In genomic region chr17:68103148-68103547, GRCh38 we compare ENCODE assay signal across 9 cellular contexts.
DNase-seq lines count a peak whose midpoint lies in the region; ATAC-seq and TF ChIP-seq lines count a peak whose summit lies in the region.
"Had no signal": no experiment of that assay in that cellular context is flagged by ENCODE, and none has a peak within 500 bp of the region (broad histone marks: within the 10 kb centered on the region; RNA-seq: fewer than 3 reads in every experiment).

No MANE protein-coding gene starts in this region.

- peak overlapping the region; percentile 94 for H3K4me3 Mint-ChIP-seq in effector memory CD8-positive, alpha-beta T cell
- peak overlapping the region; percentile 92 for H3K4me3 Mint-ChIP-seq in osteocyte (ENCODE audit: unreplicated experiment)

- no peaks in the 10 kb centered on the region; the same call in 1 of the 2 replicates for H3F3A ChIP-seq in OCI-LY1 (ENCODE audit: insufficient read depth, low read length)

- H3K9me3 ChIP-seq in OCI-LY1 (ENCODE audit: low read length) = peaks cover 4% of the 10 kb centered on the region; the same call in 1 of the 2 replicates
- H3K9me3 ChIP-seq: SJSA1 had no signal

- H3K4me3 ChIP-seq in OCI-LY1 (ENCODE audit: low read depth, low read length, poor library complexity, severe bottlenecking) = peak overlapping the region; percentile 99

- peaks cover 15% of the 10 kb centered on the region for H3K36me3 ChIP-seq in OCI-LY1 (ENCODE audit: insufficient read depth, low read length)

- H3K4me1 ChIP-seq in OCI-LY1 (ENCODE audit: insufficient read depth, low read length, severe bottlenecking) = peaks cover 24% of the 10 kb centered on the region

- no peaks in the 10 kb centered on the region for H4K20me1 ChIP-seq in OCI-LY1 (ENCODE audit: insufficient read depth, low read length)

- peak; percentile 16 for DNase-seq in DMS 273 (lab: John Stamatoyannopoulos, UW; ENCODE audit: unreplicated experiment)
- DNase-seq in DMS 273 treated with DMSO at 0.1 percent for 48 hours (lab: John Stamatoyannopoulos, UW) = no peak
- no peak for DNase-seq in effector memory CD8-positive, alpha-beta T cell
- no peak for DNase-seq in osteocyte (ENCODE audit: extremely low spot score, unreplicated experiment)
- DNase-seq in mesenteric fat pad (ENCODE audit: low spot score) = no peak
- no peak for DNase-seq in nucleus accumbens (lab: John Stamatoyannopoulos, UW)

- peak overlapping the region; percentile 97 for H3K27ac Mint-ChIP-seq in effector memory CD8-positive, alpha-beta T cell
- H3K27ac Mint-ChIP-seq in osteocyte (ENCODE audit: unreplicated experiment) = peak overlapping the region; percentile 48

- H3K36me3 Mint-ChIP-seq in effector memory CD8-positive, alpha-beta T cell (ENCODE audit: insufficient read depth) = peaks cover 18% of the 10 kb centered on the region
- peaks cover 14% of the 10 kb centered on the region for H3K36me3 Mint-ChIP-seq in osteocyte (ENCODE audit: unreplicated experiment)

- H3K9ac ChIP-seq in OCI-LY1 (ENCODE audit: low read length) = peak overlapping the region; percentile 95; the same call in 1 of the 2 replicates

- H3K27me3 Mint-ChIP-seq in effector memory CD8-positive, alpha-beta T cell = no peaks in the 10 kb centered on the region
- H3K27me3 Mint-ChIP-seq in osteocyte (ENCODE audit: unreplicated experiment) = no peaks in the 10 kb centered on the region

- peak overlapping the region; percentile 83 for H3K4me2 ChIP-seq in OCI-LY1 (ENCODE audit: low read length)

- H3K79me2 ChIP-seq in OCI-LY1 (ENCODE audit: insufficient read depth, low read length) = peaks cover 33% of the 10 kb centered on the region

- no peaks in the 10 kb centered on the region for H3K9me2 ChIP-seq in OCI-LY1 (ENCODE audit: low read depth, low read length)

- no peak for ATAC-seq in effector memory CD8-positive, alpha-beta T cell (replicated peaks)
- no peak for ATAC-seq in GM21515 (IDR thresholded peaks at IDR 0.05; ENCODE audit: unreplicated experiment)

- peaks cover 37 to 41% of the 10 kb centered on the region in 2 donors for H3K4me1 Mint-ChIP-seq in effector memory CD8-positive, alpha-beta T cell (ENCODE audit: low read depth in 2 of 2)
- peaks cover 34% of the 10 kb centered on the region for H3K4me1 Mint-ChIP-seq in osteocyte (ENCODE audit: unreplicated experiment)

- H3K9me3 Mint-ChIP-seq in effector memory CD8-positive, alpha-beta T cell = no peaks in the 10 kb centered on the region
- H3K9me3 Mint-ChIP-seq in osteocyte (ENCODE audit: unreplicated experiment) = no peaks in the 10 kb centered on the region

- H2AFZ ChIP-seq in OCI-LY1 (ENCODE audit: low read length) = no peak overlapping the region

- peak overlapping the region; percentile 72 for H3K27ac ChIP-seq in OCI-LY1 (ENCODE audit: low read depth, low read length, poor library complexity, severe bottlenecking)
- H3K27ac ChIP-seq: SJSA1 had no signal

- TF ChIP-seq CTCF in OCI-LY1 (IDR thresholded peaks at IDR 0.05; ENCODE audit: low read length) (no peak), osteocyte (IDR thresholded peaks at IDR 0.05) (no peak)

- H3K27me3 ChIP-seq in OCI-LY1 (ENCODE audit: insufficient read depth, low read length) = no peaks in the 10 kb centered on the region
